ENCODE assay signal across 1 cellular context in genomic region chr17:1123397-1124237, GRCh38.
TF ChIP-seq lines count a peak whose summit lies in the region.

No MANE protein-coding gene starts in this region.

TF ChIP-seq in GM23338, 12 proteins besides CTCF, POLR2A, EP300 and RAD21 (continued from another document):
- TF ChIP-seq ZNF462 (CRISPR knock-in tag; IDR thresholded peaks at IDR 0.05) (no peak), POLR2AphosphoS5 (IDR thresholded peaks at IDR 0.05; ENCODE audit: low read depth) (no peak), EZH2 (IDR thresholded peaks at IDR 0.05; ENCODE audit: low read depth, unreplicated experiment) (no peak), JUNB (IDR thresholded peaks at IDR 0.05; ENCODE audit: unreplicated experiment) (no peak), ZNF331 (CRISPR knock-in tag; IDR thresholded peaks at IDR 0.05; ENCODE audit: low read depth) (no peak), ZNF114 (CRISPR knock-in tag; IDR thresholded peaks at IDR 0.05) (no peak)
